In the genomic region with DNA sequence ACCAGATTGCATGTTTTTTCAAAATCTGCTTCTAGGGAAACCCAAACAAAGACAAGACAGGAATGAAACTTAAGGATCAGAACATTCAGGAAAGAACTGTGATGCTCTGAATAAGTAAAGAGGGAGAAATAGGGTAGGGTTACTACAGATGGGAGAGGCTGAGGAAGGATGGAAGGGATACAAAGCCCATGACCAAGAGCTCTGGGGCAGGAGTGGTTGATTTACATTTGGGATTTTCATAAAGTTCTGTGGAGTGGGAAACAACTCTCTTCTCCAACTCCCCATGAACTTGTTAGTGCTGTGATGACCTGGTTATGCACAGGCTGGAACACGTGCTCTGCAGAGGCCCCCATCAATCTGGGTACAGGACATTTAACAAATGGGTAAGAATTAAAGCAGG, we compare ENCODE assay signal across 25 cellular contexts.
"Had no signal": no experiment of that assay in that cellular context is flagged by ENCODE, and none has a peak within 500 bp of the region (broad histone marks: within the 10 kb centered on the region; RNA-seq: fewer than 3 reads in every experiment).

No MANE protein-coding gene starts in this region.

- H3K27ac ChIP-seq: colonic mucosa, neutrophil, pancreas had no signal

- ATAC-seq: heart right ventricle, left cardiac atrium, pancreas, right cardiac atrium had no signal

- H3K4me3 ChIP-seq: colonic mucosa, dorsolateral prefrontal cortex, esophagus squamous epithelium, heart right ventricle, pancreas, vagina had no signal

- H3K27me3 Mint-ChIP-seq: activated naive CD8-positive, alpha-beta T cell treated with anti-CD3 and anti-CD28 coated beads, Interleukin-2, amount 10 ng/mL, durations not matched to agents 7 days and 5 days; memory B cell; stimulated activated naive CD8-positive, alpha-beta T cell treated with anti-CD3 and anti-CD28 coated beads, Interleukin-15, Interleukin-2, amounts not matched to agents 100 ng/mL and 50 ng/mL, for 24 hours had no signal

- H3K9me3 Mint-ChIP-seq: activated naive CD8-positive, alpha-beta T cell treated with anti-CD3 and anti-CD28 coated beads, Interleukin-2, amount 10 ng/mL, durations not matched to agents 7 days and 5 days; activated T-cell treated with anti-CD3 and anti-CD28 coated beads, Interleukin-2, amount 50 U/mL, for 4 hours; endodermal cell; nephron; stimulated activated naive CD8-positive, alpha-beta T cell treated with anti-CD3 and anti-CD28 coated beads, Interleukin-15, Interleukin-2, amounts not matched to agents 100 ng/mL and 50 ng/mL, for 24 hours had no signal

- H3K9me3 ChIP-seq: colonic mucosa, esophagus squamous epithelium, heart right ventricle, neutrophil, pancreas, vagina had no signal

- H3K4me1 ChIP-seq: colonic mucosa, pancreas had no signal

- H3K36me3 ChIP-seq: colonic mucosa, pancreas, vagina had no signal

- H3K4me3 Mint-ChIP-seq: activated T-cell treated with anti-CD3 and anti-CD28 coated beads, Interleukin-2, amount 50 U/mL, for 4 hours; endodermal cell; memory B cell; nephron had no signal

- H3K27ac Mint-ChIP-seq: endodermal cell; memory B cell; nephron; stimulated activated naive CD8-positive, alpha-beta T cell treated with anti-CD3 and anti-CD28 coated beads, Interleukin-15, Interleukin-2, amounts not matched to agents 100 ng/mL and 50 ng/mL, for 24 hours had no signal

- H3K4me1 Mint-ChIP-seq: endodermal cell, nephron had no signal

- H3K27me3 ChIP-seq: colonic mucosa, dorsolateral prefrontal cortex, esophagus squamous epithelium, heart right ventricle, neutrophil, pancreas, vagina had no signal

- DNase-seq: activated CD4-positive, alpha-beta T cell treated with anti-CD3 and anti-CD28 coated beads for 1 hour; activated CD8-positive, alpha-beta memory T cell treated with anti-CD3 and anti-CD28 coated beads, Interleukin-2, amount 50 U/mL, for 48 hours; activated naive CD4-positive, alpha-beta T cell treated with Interleukin-2 at 50 U/mL for 16 hours; activated naive CD8-positive, alpha-beta T cell treated with anti-CD3 and anti-CD28 coated beads, Interleukin-2, amount 10 ng/mL, durations not matched to agents 7 days and 5 days; activated T-cell treated with anti-CD3 and anti-CD28 coated beads, Interleukin-2, amount 50 U/mL, for 4 hours; amniotic stem cell; colonic mucosa; dorsolateral prefrontal cortex; endodermal cell; esophagus squamous epithelium; heart right ventricle; islet precursor cell; left cardiac atrium; pancreas; right cardiac atrium; stimulated activated CD4-positive, alpha-beta T cell treated with anti-CD3 and anti-CD28 coated beads, Interleukin-1b, Interleukin-23, amount 100 ng/mL, for 48 hours; substantia nigra; T-helper 9 cell; trophoblast cell had no signal

- FAIRE-seq: bronchial epithelial cell, pancreas had no signal
